Comparison of ENCODE assay signal across 1 cellular context in the genomic region with DNA sequence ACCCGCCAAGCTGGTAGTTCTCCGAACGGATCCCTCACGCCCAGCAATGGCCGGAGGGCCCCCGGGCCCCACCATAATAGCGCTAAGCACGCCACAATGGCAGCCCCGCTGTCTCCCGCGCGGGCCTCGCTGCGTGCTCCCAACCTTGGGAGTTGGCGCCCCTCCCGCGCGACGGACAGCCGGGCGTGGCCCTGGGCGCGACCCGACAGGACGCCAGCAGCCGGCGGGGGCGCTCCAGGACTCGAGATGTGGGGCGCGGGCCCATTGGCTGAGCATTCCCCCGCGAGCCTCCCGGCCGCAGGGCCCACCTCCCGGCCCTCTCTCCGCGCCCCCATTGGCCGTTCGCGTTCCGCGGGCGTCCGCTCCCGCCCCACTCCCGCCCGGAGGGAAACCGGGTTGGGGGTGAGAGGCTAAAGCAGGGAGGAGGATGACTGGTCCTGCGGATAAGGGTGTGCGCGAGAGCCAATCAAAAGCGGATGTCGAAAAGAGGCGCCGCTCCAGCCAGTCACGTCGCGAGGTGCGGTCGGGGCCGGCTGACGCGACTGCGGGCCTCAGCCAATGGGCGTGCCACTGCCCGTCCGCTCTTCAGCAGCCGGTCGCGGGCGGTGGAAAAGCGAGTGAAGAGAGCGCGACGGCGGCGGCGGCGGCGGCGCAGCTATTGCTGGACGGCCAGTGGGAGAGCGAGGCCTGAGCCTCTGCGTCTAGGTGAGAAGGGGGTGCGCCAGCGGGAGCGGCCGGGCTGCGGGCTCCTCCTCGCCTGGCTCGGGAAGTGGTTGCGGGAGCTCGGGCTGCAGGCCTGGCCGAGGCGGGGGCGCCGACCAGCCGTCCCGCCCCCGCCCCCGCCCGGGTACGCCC.
A peak's percentile ranks its signal among the peaks of the same experiment; 100 is the strongest.
TF ChIP-seq lines count a peak whose summit lies in the region.

A gene with protein sequence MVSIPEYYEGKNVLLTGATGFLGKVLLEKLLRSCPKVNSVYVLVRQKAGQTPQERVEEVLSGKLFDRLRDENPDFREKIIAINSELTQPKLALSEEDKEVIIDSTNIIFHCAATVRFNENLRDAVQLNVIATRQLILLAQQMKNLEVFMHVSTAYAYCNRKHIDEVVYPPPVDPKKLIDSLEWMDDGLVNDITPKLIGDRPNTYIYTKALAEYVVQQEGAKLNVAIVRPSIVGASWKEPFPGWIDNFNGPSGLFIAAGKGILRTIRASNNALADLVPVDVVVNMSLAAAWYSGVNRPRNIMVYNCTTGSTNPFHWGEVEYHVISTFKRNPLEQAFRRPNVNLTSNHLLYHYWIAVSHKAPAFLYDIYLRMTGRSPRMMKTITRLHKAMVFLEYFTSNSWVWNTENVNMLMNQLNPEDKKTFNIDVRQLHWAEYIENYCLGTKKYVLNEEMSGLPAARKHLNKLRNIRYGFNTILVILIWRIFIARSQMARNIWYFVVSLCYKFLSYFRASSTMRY (plus strand): TSS at position 567 of the 855 bp plus-strand sequence. CDS start 26,098 bp downstream, outside the sequence.

TF ChIP-seq in K562, 482 proteins besides CTCF, POLR2A, EP300 and RAD21 (continued from another document and continues in another):
- no peak for TF ChIP-seq NR3C1 (CRISPR knock-in tag; IDR thresholded peaks at IDR 0.05)
- TF ChIP-seq ZNF140 (CRISPR knock-in tag; IDR thresholded peaks at IDR 0.05): no peak
- TF ChIP-seq ZNF217 (CRISPR knock-in tag; IDR thresholded peaks at IDR 0.05): no peak
- no peak for TF ChIP-seq RHOXF2B (CRISPR knock-in tag; conservative IDR thresholded peaks at IDR 0.05)
- no peak for TF ChIP-seq TCFL5 (CRISPR knock-in tag; conservative IDR thresholded peaks at IDR 0.05)
- TF ChIP-seq PHB2 (IDR thresholded peaks at IDR 0.05; ENCODE audit: low read depth): no peak
- TF ChIP-seq, protein P1, sequence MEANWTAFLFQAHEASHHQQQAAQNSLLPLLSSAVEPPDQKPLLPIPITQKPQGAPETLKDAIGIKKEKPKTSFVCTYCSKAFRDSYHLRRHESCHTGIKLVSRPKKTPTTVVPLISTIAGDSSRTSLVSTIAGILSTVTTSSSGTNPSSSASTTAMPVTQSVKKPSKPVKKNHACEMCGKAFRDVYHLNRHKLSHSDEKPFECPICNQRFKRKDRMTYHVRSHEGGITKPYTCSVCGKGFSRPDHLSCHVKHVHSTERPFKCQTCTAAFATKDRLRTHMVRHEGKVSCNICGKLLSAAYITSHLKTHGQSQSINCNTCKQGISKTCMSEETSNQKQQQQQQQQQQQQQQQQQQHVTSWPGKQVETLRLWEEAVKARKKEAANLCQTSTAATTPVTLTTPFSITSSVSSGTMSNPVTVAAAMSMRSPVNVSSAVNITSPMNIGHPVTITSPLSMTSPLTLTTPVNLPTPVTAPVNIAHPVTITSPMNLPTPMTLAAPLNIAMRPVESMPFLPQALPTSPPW (CRISPR knock-in tag; IDR thresholded peaks at IDR 0.05): peak; percentile 88
- TF ChIP-seq ZC3H11A (IDR thresholded peaks at IDR 0.05; ENCODE audit: low read depth, low read length): no peak
- TF ChIP-seq NR2C1 (IDR thresholded peaks at IDR 0.05): no peak
- TF ChIP-seq NR2C1 (tag; IDR thresholded peaks at IDR 0.05): no peak; the same call in 1 of the 2 replicates
- no peak for TF ChIP-seq SMAD1 (IDR thresholded peaks at IDR 0.05; ENCODE audit: low read depth, low read length, partially characterized antibody)
- no peak for TF ChIP-seq NELFE (IDR thresholded peaks at IDR 0.05; ENCODE audit: insufficient read depth, insufficient read length)
- TF ChIP-seq, protein P2, sequence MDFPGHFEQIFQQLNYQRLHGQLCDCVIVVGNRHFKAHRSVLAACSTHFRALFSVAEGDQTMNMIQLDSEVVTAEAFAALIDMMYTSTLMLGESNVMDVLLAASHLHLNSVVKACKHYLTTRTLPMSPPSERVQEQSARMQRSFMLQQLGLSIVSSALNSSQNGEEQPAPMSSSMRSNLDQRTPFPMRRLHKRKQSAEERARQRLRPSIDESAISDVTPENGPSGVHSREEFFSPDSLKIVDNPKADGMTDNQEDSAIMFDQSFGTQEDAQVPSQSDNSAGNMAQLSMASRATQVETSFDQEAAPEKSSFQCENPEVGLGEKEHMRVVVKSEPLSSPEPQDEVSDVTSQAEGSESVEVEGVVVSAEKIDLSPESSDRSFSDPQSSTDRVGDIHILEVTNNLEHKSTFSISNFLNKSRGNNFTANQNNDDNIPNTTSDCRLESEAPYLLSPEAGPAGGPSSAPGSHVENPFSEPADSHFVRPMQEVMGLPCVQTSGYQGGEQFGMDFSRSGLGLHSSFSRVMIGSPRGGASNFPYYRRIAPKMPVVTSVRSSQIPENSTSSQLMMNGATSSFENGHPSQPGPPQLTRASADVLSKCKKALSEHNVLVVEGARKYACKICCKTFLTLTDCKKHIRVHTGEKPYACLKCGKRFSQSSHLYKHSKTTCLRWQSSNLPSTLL (IDR thresholded peaks at IDR 0.05): no peak
- peak; percentile 53 for TF ChIP-seq FOSL1 (tag; conservative IDR thresholded peaks at IDR 0.05)
- TF ChIP-seq KAT7 (CRISPR knock-in tag; IDR thresholded peaks at IDR 0.05; ENCODE audit: borderline replicate concordance): 0 out of 2 replicates have a peak, but pooled peaks have one; percentile 12
- TF ChIP-seq KDM5B (IDR thresholded peaks at IDR 0.05; ENCODE audit: insufficient replicate concordance, low read depth, low read length): peak; percentile 13
- TF ChIP-seq ZNF561 (CRISPR knock-in tag; conservative IDR thresholded peaks at IDR 0.05): no peak
- no peak for TF ChIP-seq BACH1 (tag; IDR thresholded peaks at IDR 0.05)
- TF ChIP-seq, protein P3, sequence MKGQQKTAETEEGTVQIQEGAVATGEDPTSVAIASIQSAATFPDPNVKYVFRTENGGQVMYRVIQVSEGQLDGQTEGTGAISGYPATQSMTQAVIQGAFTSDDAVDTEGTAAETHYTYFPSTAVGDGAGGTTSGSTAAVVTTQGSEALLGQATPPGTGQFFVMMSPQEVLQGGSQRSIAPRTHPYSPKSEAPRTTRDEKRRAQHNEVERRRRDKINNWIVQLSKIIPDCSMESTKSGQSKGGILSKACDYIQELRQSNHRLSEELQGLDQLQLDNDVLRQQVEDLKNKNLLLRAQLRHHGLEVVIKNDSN (CRISPR knock-in tag; IDR thresholded peaks at IDR 0.05): peak; percentile 28; the same call in 1 of the 2 replicates
- TF ChIP-seq ATF7 (IDR thresholded peaks at IDR 0.05): peak; percentile 77
- TF ChIP-seq ELF4 (CRISPR knock-in tag; IDR thresholded peaks at IDR 0.05): no peak
- TF ChIP-seq, protein P4, sequence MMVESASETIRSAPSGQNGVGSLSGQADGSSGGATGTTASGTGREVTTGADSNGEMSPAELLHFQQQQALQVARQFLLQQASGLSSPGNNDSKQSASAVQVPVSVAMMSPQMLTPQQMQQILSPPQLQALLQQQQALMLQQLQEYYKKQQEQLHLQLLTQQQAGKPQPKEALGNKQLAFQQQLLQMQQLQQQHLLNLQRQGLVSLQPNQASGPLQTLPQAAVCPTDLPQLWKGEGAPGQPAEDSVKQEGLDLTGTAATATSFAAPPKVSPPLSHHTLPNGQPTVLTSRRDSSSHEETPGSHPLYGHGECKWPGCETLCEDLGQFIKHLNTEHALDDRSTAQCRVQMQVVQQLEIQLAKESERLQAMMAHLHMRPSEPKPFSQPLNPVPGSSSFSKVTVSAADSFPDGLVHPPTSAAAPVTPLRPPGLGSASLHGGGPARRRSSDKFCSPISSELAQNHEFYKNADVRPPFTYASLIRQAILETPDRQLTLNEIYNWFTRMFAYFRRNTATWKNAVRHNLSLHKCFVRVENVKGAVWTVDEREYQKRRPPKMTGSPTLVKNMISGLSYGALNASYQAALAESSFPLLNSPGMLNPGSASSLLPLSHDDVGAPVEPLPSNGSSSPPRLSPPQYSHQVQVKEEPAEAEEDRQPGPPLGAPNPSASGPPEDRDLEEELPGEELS (CRISPR knock-in tag; IDR thresholded peaks at IDR 0.05; ENCODE audit: borderline replicate concordance): peak; percentile 72; the same call in 1 of the 2 replicates
- TF ChIP-seq EP400 (IDR thresholded peaks at IDR 0.05): peak; percentile 39; the same call in 1 of the 2 replicates
- TF ChIP-seq ARID2 (IDR thresholded peaks at IDR 0.05): no peak
- no peak for TF ChIP-seq NCOA4 (IDR thresholded peaks at IDR 0.05; ENCODE audit: partially characterized antibody)
- TF ChIP-seq DACH1 (IDR thresholded peaks at IDR 0.05; ENCODE audit: partially characterized antibody): no peak
- no peak for TF ChIP-seq KHSRP (IDR thresholded peaks at IDR 0.05)
- TF ChIP-seq MYC (IDR thresholded peaks at IDR 0.05; ENCODE audit: low read depth, low read length): peak; percentile 76
- TF ChIP-seq MYC (CRISPR knock-in tag; IDR thresholded peaks at IDR 0.05; ENCODE audit: borderline replicate concordance, low read depth): no peak; the same call in 1 of the 2 replicates
- no peak for TF ChIP-seq TAL1 (IDR thresholded peaks at IDR 0.05)
- TF ChIP-seq, protein P5, sequence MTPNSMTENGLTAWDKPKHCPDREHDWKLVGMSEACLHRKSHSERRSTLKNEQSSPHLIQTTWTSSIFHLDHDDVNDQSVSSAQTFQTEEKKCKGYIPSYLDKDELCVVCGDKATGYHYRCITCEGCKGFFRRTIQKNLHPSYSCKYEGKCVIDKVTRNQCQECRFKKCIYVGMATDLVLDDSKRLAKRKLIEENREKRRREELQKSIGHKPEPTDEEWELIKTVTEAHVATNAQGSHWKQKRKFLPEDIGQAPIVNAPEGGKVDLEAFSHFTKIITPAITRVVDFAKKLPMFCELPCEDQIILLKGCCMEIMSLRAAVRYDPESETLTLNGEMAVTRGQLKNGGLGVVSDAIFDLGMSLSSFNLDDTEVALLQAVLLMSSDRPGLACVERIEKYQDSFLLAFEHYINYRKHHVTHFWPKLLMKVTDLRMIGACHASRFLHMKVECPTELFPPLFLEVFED (CRISPR knock-in tag; conservative IDR thresholded peaks at IDR 0.05): no peak
- TF ChIP-seq NCOA6 (IDR thresholded peaks at IDR 0.05): peak; percentile 66
- no peak for TF ChIP-seq GTF2E2 (tag; IDR thresholded peaks at IDR 0.05)
- TF ChIP-seq, protein P6, sequence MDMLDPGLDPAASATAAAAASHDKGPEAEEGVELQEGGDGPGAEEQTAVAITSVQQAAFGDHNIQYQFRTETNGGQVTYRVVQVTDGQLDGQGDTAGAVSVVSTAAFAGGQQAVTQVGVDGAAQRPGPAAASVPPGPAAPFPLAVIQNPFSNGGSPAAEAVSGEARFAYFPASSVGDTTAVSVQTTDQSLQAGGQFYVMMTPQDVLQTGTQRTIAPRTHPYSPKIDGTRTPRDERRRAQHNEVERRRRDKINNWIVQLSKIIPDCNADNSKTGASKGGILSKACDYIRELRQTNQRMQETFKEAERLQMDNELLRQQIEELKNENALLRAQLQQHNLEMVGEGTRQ (CRISPR knock-in tag; IDR thresholded peaks at IDR 0.05): no peak
- TF ChIP-seq, protein P7, sequence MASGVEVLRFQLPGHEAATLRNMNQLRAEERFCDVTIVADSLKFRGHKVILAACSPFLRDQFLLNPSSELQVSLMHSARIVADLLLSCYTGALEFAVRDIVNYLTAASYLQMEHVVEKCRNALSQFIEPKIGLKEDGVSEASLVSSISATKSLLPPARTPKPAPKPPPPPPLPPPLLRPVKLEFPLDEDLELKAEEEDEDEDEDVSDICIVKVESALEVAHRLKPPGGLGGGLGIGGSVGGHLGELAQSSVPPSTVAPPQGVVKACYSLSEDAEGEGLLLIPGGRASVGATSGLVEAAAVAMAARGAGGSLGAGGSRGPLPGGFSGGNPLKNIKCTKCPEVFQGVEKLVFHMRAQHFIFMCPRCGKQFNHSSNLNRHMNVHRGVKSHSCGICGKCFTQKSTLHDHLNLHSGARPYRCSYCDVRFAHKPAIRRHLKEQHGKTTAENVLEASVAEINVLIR (CRISPR knock-in tag; IDR thresholded peaks at IDR 0.05): peak; percentile 73
- TF ChIP-seq MIER1 (IDR thresholded peaks at IDR 0.05; ENCODE audit: low read depth): no peak
- TF ChIP-seq SP2 (IDR thresholded peaks at IDR 0.05; ENCODE audit: extremely low read depth, low read depth, low read length, poor library complexity, severe bottlenecking): peak; percentile 56
- no peak for TF ChIP-seq NCOR1 (IDR thresholded peaks at IDR 0.05)
- TF ChIP-seq KAT8 (IDR thresholded peaks at IDR 0.05; ENCODE audit: low read depth): no peak
- peak; percentile 88 for TF ChIP-seq MBD2 (IDR thresholded peaks at IDR 0.05; ENCODE audit: borderline replicate concordance, low read depth)
- TF ChIP-seq, protein P8, sequence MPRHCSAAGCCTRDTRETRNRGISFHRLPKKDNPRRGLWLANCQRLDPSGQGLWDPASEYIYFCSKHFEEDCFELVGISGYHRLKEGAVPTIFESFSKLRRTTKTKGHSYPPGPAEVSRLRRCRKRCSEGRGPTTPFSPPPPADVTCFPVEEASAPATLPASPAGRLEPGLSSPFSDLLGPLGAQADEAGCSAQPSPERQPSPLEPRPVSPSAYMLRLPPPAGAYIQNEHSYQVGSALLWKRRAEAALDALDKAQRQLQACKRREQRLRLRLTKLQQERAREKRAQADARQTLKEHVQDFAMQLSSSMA (CRISPR knock-in tag; IDR thresholded peaks at IDR 0.05): no peak
- no peak for TF ChIP-seq DDX20 (tag; IDR thresholded peaks at IDR 0.05; ENCODE audit: low read depth)
- TF ChIP-seq, protein P9, sequence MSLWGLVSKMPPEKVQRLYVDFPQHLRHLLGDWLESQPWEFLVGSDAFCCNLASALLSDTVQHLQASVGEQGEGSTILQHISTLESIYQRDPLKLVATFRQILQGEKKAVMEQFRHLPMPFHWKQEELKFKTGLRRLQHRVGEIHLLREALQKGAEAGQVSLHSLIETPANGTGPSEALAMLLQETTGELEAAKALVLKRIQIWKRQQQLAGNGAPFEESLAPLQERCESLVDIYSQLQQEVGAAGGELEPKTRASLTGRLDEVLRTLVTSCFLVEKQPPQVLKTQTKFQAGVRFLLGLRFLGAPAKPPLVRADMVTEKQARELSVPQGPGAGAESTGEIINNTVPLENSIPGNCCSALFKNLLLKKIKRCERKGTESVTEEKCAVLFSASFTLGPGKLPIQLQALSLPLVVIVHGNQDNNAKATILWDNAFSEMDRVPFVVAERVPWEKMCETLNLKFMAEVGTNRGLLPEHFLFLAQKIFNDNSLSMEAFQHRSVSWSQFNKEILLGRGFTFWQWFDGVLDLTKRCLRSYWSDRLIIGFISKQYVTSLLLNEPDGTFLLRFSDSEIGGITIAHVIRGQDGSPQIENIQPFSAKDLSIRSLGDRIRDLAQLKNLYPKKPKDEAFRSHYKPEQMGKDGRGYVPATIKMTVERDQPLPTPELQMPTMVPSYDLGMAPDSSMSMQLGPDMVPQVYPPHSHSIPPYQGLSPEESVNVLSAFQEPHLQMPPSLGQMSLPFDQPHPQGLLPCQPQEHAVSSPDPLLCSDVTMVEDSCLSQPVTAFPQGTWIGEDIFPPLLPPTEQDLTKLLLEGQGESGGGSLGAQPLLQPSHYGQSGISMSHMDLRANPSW (CRISPR knock-in tag; IDR thresholded peaks at IDR 0.05): 0 out of 2 replicates have a peak, but pooled peaks have one; percentile 44
